ENCODE assay signal across 21 cellular contexts in the genomic region with DNA sequence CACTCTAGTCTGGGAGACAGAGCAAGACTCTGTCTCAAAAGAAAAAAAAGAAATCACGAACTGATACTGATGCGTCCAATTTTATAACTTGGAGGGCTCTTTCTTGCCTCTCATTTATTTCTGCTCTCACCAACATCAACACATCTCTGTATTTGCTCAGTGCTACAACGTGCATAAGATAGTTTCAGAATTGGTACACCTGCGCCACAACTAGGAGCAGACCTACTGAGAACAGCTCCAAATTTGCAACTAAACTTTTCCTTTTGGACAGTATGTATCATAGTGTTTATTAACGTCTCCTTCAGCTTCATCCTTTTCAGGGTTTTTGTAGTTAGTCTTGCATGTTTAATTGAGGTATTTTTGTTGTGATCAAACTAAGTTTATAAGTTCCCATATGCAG.
"Had no signal": no experiment of that assay in that cellular context is flagged by ENCODE, and none has a peak within 500 bp of the region (broad histone marks: within the 10 kb centered on the region; RNA-seq: fewer than 3 reads in every experiment).

No MANE protein-coding gene starts in this region.

- H3K9me3 ChIP-seq: esophagus muscularis mucosa, gastroesophageal sphincter, mucosa of descending colon, pancreas, tibial artery, upper lobe of left lung, uterus had no signal

- DNase-seq: effector memory CD8-positive, alpha-beta T cell; glutamatergic neuron; left colon; left ventricle myocardium superior; mesendoderm; mucosa of descending colon; occipital lobe; right cardiac atrium; small intestine; stimulated activated CD4-positive, alpha-beta T cell treated with anti-CD3 and anti-CD28 coated beads, Interleukin-12 subunit alpha, Interleukin-12 subunit beta, amount 100 ng/mL, for 4 hours; stimulated activated naive CD4-positive, alpha-beta T cell treated with Interleukin-2 at 50 U/mL for 16 hours; tibial artery; upper lobe of left lung; uterus had no signal

- H3K36me3 ChIP-seq: uterus had no signal

- H3K4me1 Mint-ChIP-seq: nephron had no signal

- H3K4me3 Mint-ChIP-seq: dendritic cell treated with granulocyte-macrophage colony-stimulating factor and Interleukin-4, amounts not matched to agents 40 ng/mL and 50 ng/mL, for 4 days; effector memory CD8-positive, alpha-beta T cell; nephron had no signal

- H3K9me3 Mint-ChIP-seq: dendritic cell treated with granulocyte-macrophage colony-stimulating factor and Interleukin-4, amounts not matched to agents 40 ng/mL and 50 ng/mL, for 4 days; effector memory CD8-positive, alpha-beta T cell; nephron had no signal

- H3K27ac Mint-ChIP-seq: dendritic cell treated with granulocyte-macrophage colony-stimulating factor and Interleukin-4, amounts not matched to agents 40 ng/mL and 50 ng/mL, for 4 days; nephron; progenitor cell of endocrine pancreas had no signal

- H3K27me3 ChIP-seq: esophagus muscularis mucosa, gastroesophageal sphincter, pancreas, tibial artery, upper lobe of left lung, uterus had no signal

- H3K4me1 ChIP-seq: esophagus muscularis mucosa, gastroesophageal sphincter, pancreas, tibial artery, upper lobe of left lung, uterus had no signal

- H3K27ac ChIP-seq: epithelial cell of prostate, esophagus muscularis mucosa, gastroesophageal sphincter, pancreas, tibial artery, upper lobe of left lung, uterus had no signal

- ATAC-seq: effector memory CD8-positive, alpha-beta T cell; gastroesophageal sphincter; left colon; left ventricle myocardium superior; mucosa of descending colon; pancreas; right cardiac atrium had no signal

- H3K4me3 ChIP-seq: esophagus muscularis mucosa, gastroesophageal sphincter, mucosa of descending colon, pancreas, tibial artery, upper lobe of left lung, uterus had no signal

- H3K27me3 Mint-ChIP-seq: dendritic cell treated with granulocyte-macrophage colony-stimulating factor and Interleukin-4, amounts not matched to agents 40 ng/mL and 50 ng/mL, for 4 days; effector memory CD8-positive, alpha-beta T cell; progenitor cell of endocrine pancreas had no signal
